1 cellular context compared by ENCODE assay signal in the genomic region with DNA sequence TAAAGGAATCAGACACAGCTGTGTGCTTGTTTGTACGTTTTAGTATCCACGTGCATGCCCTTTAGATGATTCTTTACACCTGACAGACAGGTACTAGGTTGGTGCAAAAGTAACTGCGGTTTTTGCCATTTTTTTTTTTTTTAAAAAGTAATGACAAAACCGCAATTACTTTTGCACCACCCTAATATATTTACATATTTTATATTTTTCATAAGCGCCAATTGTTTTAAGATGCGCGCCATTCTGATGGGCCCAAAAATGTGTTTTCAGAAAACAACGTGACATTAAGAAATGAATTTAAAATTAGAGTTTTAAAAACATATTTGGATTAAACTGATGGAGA.
TF ChIP-seq lines count a peak whose summit lies in the region.

No MANE protein-coding gene starts in this region.

TF ChIP-seq in HCT116, 20 proteins besides CTCF, POLR2A, EP300 and RAD21:
- TF ChIP-seq CEBPB (IDR thresholded peaks at IDR 0.05; ENCODE audit: low read depth) (no peak), SP1 (IDR thresholded peaks at IDR 0.05; ENCODE audit: low read depth) (no peak), EGR1 (IDR thresholded peaks at IDR 0.05; ENCODE audit: low read depth) (no peak), ZNF274 (IDR thresholded peaks at IDR 0.05; ENCODE audit: low read depth, low read length) (no peak), CBX3 (IDR thresholded peaks at IDR 0.05; ENCODE audit: low read depth) (no peak), ZFX (IDR thresholded peaks at IDR 0.05) (no peak), POLR2AphosphoS5 (IDR thresholded peaks at IDR 0.05; ENCODE audit: low read depth, low read length) (no peak), SRF (IDR thresholded peaks at IDR 0.05; ENCODE audit: low read depth) (no peak), YY1 (IDR thresholded peaks at IDR 0.05; ENCODE audit: extremely low read depth, insufficient replicate concordance, low read depth, low read length) (no peak), SIN3A (IDR thresholded peaks at IDR 0.05; ENCODE audit: low read depth) (no peak), EZH2phosphoT487 (IDR thresholded peaks at IDR 0.05; ENCODE audit: borderline replicate concordance) (no peak), TCF7L2 (IDR thresholded peaks at IDR 0.05; ENCODE audit: borderline replicate concordance, extremely low read depth, insufficient read depth, insufficient read length) (no peak), JUND (IDR thresholded peaks at IDR 0.05) (no peak), MAX (IDR thresholded peaks at IDR 0.05) (no peak), FOSL1 (IDR thresholded peaks at IDR 0.05; ENCODE audit: low read depth) (no peak)
- TF ChIP-seq, protein P1, sequence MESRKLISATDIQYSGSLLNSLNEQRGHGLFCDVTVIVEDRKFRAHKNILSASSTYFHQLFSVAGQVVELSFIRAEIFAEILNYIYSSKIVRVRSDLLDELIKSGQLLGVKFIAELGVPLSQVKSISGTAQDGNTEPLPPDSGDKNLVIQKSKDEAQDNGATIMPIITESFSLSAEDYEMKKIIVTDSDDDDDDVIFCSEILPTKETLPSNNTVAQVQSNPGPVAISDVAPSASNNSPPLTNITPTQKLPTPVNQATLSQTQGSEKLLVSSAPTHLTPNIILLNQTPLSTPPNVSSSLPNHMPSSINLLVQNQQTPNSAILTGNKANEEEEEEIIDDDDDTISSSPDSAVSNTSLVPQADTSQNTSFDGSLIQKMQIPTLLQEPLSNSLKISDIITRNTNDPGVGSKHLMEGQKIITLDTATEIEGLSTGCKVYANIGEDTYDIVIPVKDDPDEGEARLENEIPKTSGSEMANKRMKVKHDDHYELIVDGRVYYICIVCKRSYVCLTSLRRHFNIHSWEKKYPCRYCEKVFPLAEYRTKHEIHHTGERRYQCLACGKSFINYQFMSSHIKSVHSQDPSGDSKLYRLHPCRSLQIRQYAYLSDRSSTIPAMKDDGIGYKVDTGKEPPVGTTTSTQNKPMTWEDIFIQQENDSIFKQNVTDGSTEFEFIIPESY (IDR thresholded peaks at IDR 0.05; ENCODE audit: extremely low read depth, insufficient replicate concordance, low read length), result no peak
- TF ChIP-seq, protein P2, sequence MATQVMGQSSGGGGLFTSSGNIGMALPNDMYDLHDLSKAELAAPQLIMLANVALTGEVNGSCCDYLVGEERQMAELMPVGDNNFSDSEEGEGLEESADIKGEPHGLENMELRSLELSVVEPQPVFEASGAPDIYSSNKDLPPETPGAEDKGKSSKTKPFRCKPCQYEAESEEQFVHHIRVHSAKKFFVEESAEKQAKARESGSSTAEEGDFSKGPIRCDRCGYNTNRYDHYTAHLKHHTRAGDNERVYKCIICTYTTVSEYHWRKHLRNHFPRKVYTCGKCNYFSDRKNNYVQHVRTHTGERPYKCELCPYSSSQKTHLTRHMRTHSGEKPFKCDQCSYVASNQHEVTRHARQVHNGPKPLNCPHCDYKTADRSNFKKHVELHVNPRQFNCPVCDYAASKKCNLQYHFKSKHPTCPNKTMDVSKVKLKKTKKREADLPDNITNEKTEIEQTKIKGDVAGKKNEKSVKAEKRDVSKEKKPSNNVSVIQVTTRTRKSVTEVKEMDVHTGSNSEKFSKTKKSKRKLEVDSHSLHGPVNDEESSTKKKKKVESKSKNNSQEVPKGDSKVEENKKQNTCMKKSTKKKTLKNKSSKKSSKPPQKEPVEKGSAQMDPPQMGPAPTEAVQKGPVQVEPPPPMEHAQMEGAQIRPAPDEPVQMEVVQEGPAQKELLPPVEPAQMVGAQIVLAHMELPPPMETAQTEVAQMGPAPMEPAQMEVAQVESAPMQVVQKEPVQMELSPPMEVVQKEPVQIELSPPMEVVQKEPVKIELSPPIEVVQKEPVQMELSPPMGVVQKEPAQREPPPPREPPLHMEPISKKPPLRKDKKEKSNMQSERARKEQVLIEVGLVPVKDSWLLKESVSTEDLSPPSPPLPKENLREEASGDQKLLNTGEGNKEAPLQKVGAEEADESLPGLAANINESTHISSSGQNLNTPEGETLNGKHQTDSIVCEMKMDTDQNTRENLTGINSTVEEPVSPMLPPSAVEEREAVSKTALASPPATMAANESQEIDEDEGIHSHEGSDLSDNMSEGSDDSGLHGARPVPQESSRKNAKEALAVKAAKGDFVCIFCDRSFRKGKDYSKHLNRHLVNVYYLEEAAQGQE (IDR thresholded peaks at IDR 0.05; ENCODE audit: low read depth), result no peak
- TF ChIP-seq, protein P3, sequence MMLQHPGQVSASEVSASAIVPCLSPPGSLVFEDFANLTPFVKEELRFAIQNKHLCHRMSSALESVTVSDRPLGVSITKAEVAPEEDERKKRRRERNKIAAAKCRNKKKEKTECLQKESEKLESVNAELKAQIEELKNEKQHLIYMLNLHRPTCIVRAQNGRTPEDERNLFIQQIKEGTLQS (IDR thresholded peaks at IDR 0.05), result no peak
